In genomic region chr3:174859109-174859735, GRCh38 we compare ENCODE assay signal across 11 cellular contexts. TPM values are rescaled to one million over a fixed set of nuclear protein-coding genes. Genes with fewer than 3 reads are reported as not detected.
A peak's percentile ranks its signal among the peaks of the same experiment; 100 is the strongest.
DNase-seq lines count a peak whose midpoint lies in the region; ATAC-seq and TF ChIP-seq lines count a peak whose summit lies in the region.
"Had no signal": no experiment of that assay in that cellular context is flagged by ENCODE, and none has a peak within 500 bp of the region (broad histone marks: within the 10 kb centered on the region; RNA-seq: fewer than 3 reads in every experiment).

TSS of gene NAALADL2 (plus strand) at chr3:174859334.

- 80% methylated on average over 5 of the region's 5 CpGs for WGBS in urinary bladder

- POLR2A ChIA-PET in WTC11 (lab: Charles Lee): interaction anchor here (0.6 kb wide), 1 partner anchor 319 kb away, joined by 3 read pairs; no protein-coding TSS in a partner anchor

- 0 out of 2 replicates have a peak, but pooled peaks have one; percentile 25 for ATAC-seq in WTC11
- peak; percentile 86 for ATAC-seq in mucosa of descending colon
- ATAC-seq in GM21423 (IDR thresholded peaks at IDR 0.05; ENCODE audit: unreplicated experiment): no peak
- ATAC-seq: activated CD8-positive, alpha-beta T cell treated with anti-CD3 and anti-CD28 coated beads, Interleukin-2, amount 10 ng/mL, durations not matched to agents 7 days and 5 days had no signal

- CTCF ChIA-PET in WTC11 (lab: Charles Lee): no interaction called here

- H3K36me3 Mint-ChIP-seq in WTC11: no peaks in the 10 kb centered on the region

- H3K9me3 ChIP-seq in left ventricle myocardium inferior (replicated peaks) (no peaks in the 10 kb centered on the region), mucosa of descending colon (no peaks in the 10 kb centered on the region)

- no peak within 1 kb of the TSS for H3K4me3 ChIP-seq in left ventricle myocardium inferior
- no peak within 1 kb of the TSS for H3K4me3 ChIP-seq in mucosa of descending colon
- peak within 1 kb of the TSS; percentile 14 for H3K4me3 ChIP-seq in urinary bladder (ENCODE audit: low read depth, low read length)

- peak within 1 kb of the TSS; percentile 89 for H3K27ac Mint-ChIP-seq in WTC11
- H3K27ac Mint-ChIP-seq: activated CD8-positive, alpha-beta T cell treated with anti-CD3 and anti-CD28 coated beads, Interleukin-2, amount 10 ng/mL, durations not matched to agents 7 days and 5 days had no signal

- H3K9me3 Mint-ChIP-seq in WTC11: no peaks in the 10 kb centered on the region

- no peak within 1 kb of the TSS for H3K27ac ChIP-seq in left ventricle myocardium inferior (replicated peaks)
- H3K27ac ChIP-seq in urinary bladder (ENCODE audit: low read depth): no peak within 1 kb of the TSS

- peak within 1 kb of the TSS; percentile 1; the same call in 1 of the 2 replicates for H3K4me3 Mint-ChIP-seq in WTC11
- H3K4me3 Mint-ChIP-seq: activated CD8-positive, alpha-beta T cell treated with anti-CD3 and anti-CD28 coated beads, Interleukin-2, amount 10 ng/mL, durations not matched to agents 7 days and 5 days had no signal

- H3K36me3 ChIP-seq in left ventricle myocardium inferior: no peaks in the 10 kb centered on the region
- H3K36me3 ChIP-seq in mucosa of descending colon (ENCODE audit: low read depth): no peaks in the 10 kb centered on the region
- no peaks in the 10 kb centered on the region for H3K36me3 ChIP-seq in urinary bladder (ENCODE audit: insufficient read depth)

- intact Hi-C loops in cardiac septum (cut with DNase I): no loop called here
- intact Hi-C loops in left ventricle myocardium inferior (cut with micrococcal nuclease): no loop called here
- intact Hi-C loops in mucosa of descending colon (cut with DNase I, micrococcal nuclease): no loop called here

- no peak for DNase-seq in cardiac septum (ENCODE audit: low spot score)
- no peak for DNase-seq in left ventricle myocardium inferior
- no peak for DNase-seq in WTC11 (ENCODE audit: low spot score)
- DNase-seq in mucosa of descending colon: peak in 1 of 3 donors; percentile 41
- DNase-seq in ecto neural progenitor cell (ENCODE audit: low spot score): no peak
- no peak for DNase-seq in globus pallidus (ENCODE audit: low spot score)
- DNase-seq: activated CD8-positive, alpha-beta T cell treated with anti-CD3 and anti-CD28 coated beads, Interleukin-2, amount 10 ng/mL, durations not matched to agents 7 days and 5 days; NCI-H226 had no signal

- H3K27me3 ChIP-seq in left ventricle myocardium inferior (ENCODE audit: low read depth): no peaks in the 10 kb centered on the region

- peaks cover 31% of the 10 kb centered on the region for H3K4me1 Mint-ChIP-seq in WTC11

- peaks cover 6% of the 10 kb centered on the region for H3K4me1 ChIP-seq in left ventricle myocardium inferior
- H3K4me1 ChIP-seq in mucosa of descending colon (ENCODE audit: low read depth): peaks cover 7% of the 10 kb centered on the region
- H3K4me1 ChIP-seq in urinary bladder (ENCODE audit: insufficient read depth): no peaks in the 10 kb centered on the region

- TF ChIP-seq CTCF in left ventricle myocardium inferior (IDR thresholded peaks at IDR 0.05; ENCODE audit: borderline replicate concordance) (no peak), WTC11 (IDR thresholded peaks at IDR 0.05) (no peak), mucosa of descending colon (IDR thresholded peaks at IDR 0.05) (no peak)

- H3K27me3 Mint-ChIP-seq in WTC11 (ENCODE audit: low read depth): no peaks in the 10 kb centered on the region

TF ChIP-seq in WTC11, 78 proteins besides CTCF, POLR2A, EP300 and RAD21:
- no peak for TF ChIP-seq E2F1 (CRISPR knock-in tag; IDR thresholded peaks at IDR 0.05)
- TF ChIP-seq ZNF138 (CRISPR knock-in tag; conservative IDR thresholded peaks at IDR 0.05): no peak
- TF ChIP-seq CDX4 (CRISPR knock-in tag; IDR thresholded peaks at IDR 0.05; ENCODE audit: borderline replicate concordance): no peak

RNA-seq across cellular contexts. Expression of gene NAALADL2, which starts in this region (rescaled TPM):
- 10.4 TPM for total RNA-seq in cardiac septum
- total RNA-seq in left ventricle myocardium inferior: 5.8 TPM
- total RNA-seq in WTC11 (2021): 1.2 to 1.6 TPM (median 1.2 TPM) in 3 replicates
- 10 to 100 TPM; 18.4 to 43.9 (median 20.8) TPM for total RNA-seq in mucosa of descending colon
- total RNA-seq in urinary bladder: 77.5 TPM
- 4.2 TPM for polyA plus RNA-seq in urinary bladder
- total RNA-seq: T-helper 1 cell treated with Interleukin-12 subunit alpha and Interleukin-12 subunit beta and Interleukin-4 antibody, amounts not matched to agents 30 ng/mL and 1 ng/mL, for 36 hours had no signal
